In genomic region chr21:38351961-38352521, GRCh38 we compare ENCODE assay signal across 8 cellular contexts.
A peak's percentile ranks its signal among the peaks of the same experiment; 100 is the strongest.
DNase-seq lines count a peak whose midpoint lies in the region; ATAC-seq lines count a peak whose summit lies in the region.
"Had no signal": no experiment of that assay in that cellular context is flagged by ENCODE, and none has a peak within 500 bp of the region (broad histone marks: within the 10 kb centered on the region; RNA-seq: fewer than 3 reads in every experiment).

No MANE protein-coding gene starts in this region.

- peak overlapping the region; percentile 92 for H3K9ac ChIP-seq in skeletal muscle satellite cell (ENCODE audit: low read depth, low read length)

- peak overlapping the region; percentile 64 for H3K4me2 ChIP-seq in skeletal muscle satellite cell (ENCODE audit: low read length)

- H3K4me3 ChIP-seq in skeletal muscle satellite cell (ENCODE audit: low read length) = peak overlapping the region; percentile 46

- no peaks in the 10 kb centered on the region for H3K9me3 ChIP-seq in skeletal muscle satellite cell (replicated peaks; ENCODE audit: low read length)

- peaks cover 65% of the 10 kb centered on the region for H3K4me1 ChIP-seq in skeletal muscle satellite cell (ENCODE audit: control insufficient read depth, insufficient read depth, low read length)

- no peaks in the 10 kb centered on the region for H3K27me3 ChIP-seq in skeletal muscle satellite cell (ENCODE audit: control insufficient read depth, insufficient read depth, low read length)

- DNase-seq in H4 (ENCODE audit: low spot score) (peak; percentile 89), NCI-H69 (lab: John Stamatoyannopoulos, UW) (peak; percentile 70), UCSD-AML1 (lab: John Stamatoyannopoulos, UW; ENCODE audit: unreplicated experiment) (no peak), T1000 (lab: John Stamatoyannopoulos, UW) (no peak), GM19238 (ENCODE audit: insufficient read length, low spot score) (no peak)
- DNase-seq: activated naive CD8-positive, alpha-beta T cell treated with anti-CD3 and anti-CD28 coated beads, Interleukin-2, amount 10 ng/mL, durations not matched to agents 7 days and 5 days had no signal

- peak; percentile 65 for ATAC-seq in esophagus mucosa

- H3K36me3 ChIP-seq in skeletal muscle satellite cell (ENCODE audit: insufficient read depth, low read length) = no peaks in the 10 kb centered on the region

Comparison
In these comparisons a context has a peak if more than half of its experiments do, and no peak if none do; other contexts are left out.
1. DNase-seq: peak in H4 (single experiment) and NCI-H69 (single experiment); none in UCSD-AML1 (single experiment), T1000 (single experiment) and GM19238 (single experiment).